In genomic region chr18:25853716-25854465, GRCh38 we compare ENCODE assay signal across 11 cellular contexts.
"Had no signal": no experiment of that assay in that cellular context is flagged by ENCODE, and none has a peak within 500 bp of the region (broad histone marks: within the 10 kb centered on the region; RNA-seq: fewer than 3 reads in every experiment).

No MANE protein-coding gene starts in this region.

- H3K27ac ChIP-seq: epithelial cell of prostate, parathyroid adenoma, tibial artery had no signal

- H3K9me3 ChIP-seq: tibial artery had no signal

- DNase-seq: activated CD4-positive, CD25-positive, alpha-beta regulatory T cell; activated effector memory CD4-positive, alpha-beta T cell treated with anti-CD3 and anti-CD28 coated beads, Interleukin-2, amount 50 U/mL, for 16 hours; central memory CD4-positive, alpha-beta T cell; cortex of kidney; effector CD8-positive, alpha-beta T cell; hippocampal formation; SIG-M5; tibial artery had no signal

- H3K4me1 ChIP-seq: parathyroid adenoma, tibial artery had no signal

- H3K9ac ChIP-seq: parathyroid adenoma had no signal

- H3K4me3 ChIP-seq: tibial artery had no signal

- H2AFZ ChIP-seq: parathyroid adenoma had no signal

- H3K36me3 ChIP-seq: tibial artery had no signal

- H3K27me3 ChIP-seq: tibial artery had no signal

- ATAC-seq: stimulated activated effector memory CD8-positive, alpha-beta T cell treated with anti-CD3 and anti-CD28 coated beads, Interleukin-12 subunit alpha, Interleukin-12 subunit beta, amount 100 ng/mL, for 72 hours had no signal

- H3K79me2 ChIP-seq: parathyroid adenoma had no signal
